In genomic region chr18:75264195-75264594, GRCh38 we compare ENCODE assay signal across 21 cellular contexts. TPM values are rescaled to one million over a fixed set of nuclear protein-coding genes. Genes with fewer than 3 reads are reported as not detected.
DNase-seq lines count a peak whose midpoint lies in the region; ATAC-seq and TF ChIP-seq lines count a peak whose summit lies in the region.
"Had no signal": no experiment of that assay in that cellular context is flagged by ENCODE, and none has a peak within 500 bp of the region (broad histone marks: within the 10 kb centered on the region; RNA-seq: fewer than 3 reads in every experiment).

No MANE protein-coding gene starts in this region.

- POLR2A ChIA-PET in HEK293T (lab: Yijun Ruan, JAX), result no interaction called here

- peaks cover 100% of the 10 kb centered on the region for H3K79me2 ChIP-seq in smooth muscle cell (ENCODE audit: low read depth)

- TF ChIP-seq CTCF in smooth muscle cell (IDR thresholded peaks at IDR 0.05; ENCODE audit: borderline replicate concordance, insufficient read depth, poor library complexity, severe bottlenecking) (no peak), right lobe of liver (IDR thresholded peaks at IDR 0.05) (no peak)

- WGBS in smooth muscle cell (ENCODE audit: low lambda C conversion rate), result 63% methylated on average over 6 of the region's 6 CpGs
- WGBS in right lobe of liver (ENCODE audit: insufficient coverage, low coverage, low lambda C conversion rate, missing lambda C conversion rate), result 60% methylated on average over 6 of the region's 6 CpGs

- DNase-seq in NCI-H748 (lab: John Stamatoyannopoulos, UW; ENCODE audit: unreplicated experiment), result peak; percentile 23
- DNase-seq in NCI-H748 treated with DMSO at 0.1 percent for 48 hours (lab: John Stamatoyannopoulos, UW), result no peak
- DNase-seq in HEK293T (ENCODE audit: extremely low spot score), result no peak
- DNase-seq in smooth muscle cell (lab: John Stamatoyannopoulos, UW; ENCODE audit: unreplicated experiment), result no peak
- no peak for DNase-seq in right lobe of liver
- DNase-seq: DMS53; GDM1; GOT3; HCEC 1CT; Karpas-422; NCI-H1436 treated with DMSO at 0.1 percent for 48 hours; NCI-H446; NCI-H526; NK-92 treated with Interleukin-12 subunit alpha and Interleukin-12 subunit beta, amount 100 ng/mL, for 24 hours; Peyer's patch; SW 1271; T-helper 17 cell had no signal

- CTCF ChIA-PET in HEK293T (lab: Yijun Ruan, JAX), result no interaction called here

- H3F3A ChIP-seq in smooth muscle cell (ENCODE audit: low read depth), result no peaks in the 10 kb centered on the region

- intact Hi-C loops in right lobe of liver (cut with DNase I), result no loop called here

- H3K4me3 ChIP-seq in endocrine pancreas (ENCODE audit: control insufficient read depth, insufficient read depth, low read length), result peak overlapping the region; percentile 49
- H3K4me3 ChIP-seq in smooth muscle cell, result no peak overlapping the region
- no peak overlapping the region for H3K4me3 ChIP-seq in right lobe of liver
- H3K4me3 ChIP-seq: Peyer's patch, SJSA1 had no signal

- H3K36me3 ChIP-seq in endocrine pancreas (ENCODE audit: control insufficient read depth, insufficient read depth, low read length) (no peaks in the 10 kb centered on the region), smooth muscle cell (ENCODE audit: low read depth) (no peaks in the 10 kb centered on the region), right lobe of liver (no peaks in the 10 kb centered on the region)
- H3K36me3 ChIP-seq: Peyer's patch, SJSA1 had no signal

- no peaks in the 10 kb centered on the region for H3K27me3 ChIP-seq in endocrine pancreas (ENCODE audit: control insufficient read depth, insufficient read depth, low read length)
- H3K27me3 ChIP-seq in smooth muscle cell (ENCODE audit: low read depth), result no peaks in the 10 kb centered on the region
- H3K27me3 ChIP-seq in right lobe of liver, result no peaks in the 10 kb centered on the region
- H3K27me3 ChIP-seq: Peyer's patch, SJSA1 had no signal

- TF ChIP-seq POLR2A in right lobe of liver (IDR thresholded peaks at IDR 0.05), result no peak

- no peaks in the 10 kb centered on the region for H3K9me3 ChIP-seq in endocrine pancreas (ENCODE audit: control insufficient read depth, low read length)
- H3K9me3 ChIP-seq in smooth muscle cell (replicated peaks; ENCODE audit: low read depth), result no peaks in the 10 kb centered on the region
- no peaks in the 10 kb centered on the region for H3K9me3 ChIP-seq in right lobe of liver
- H3K9me3 ChIP-seq: Peyer's patch, SJSA1 had no signal

- H3K4me1 ChIP-seq in endocrine pancreas (ENCODE audit: control insufficient read depth, insufficient read depth, low read length) (peaks cover 8% of the 10 kb centered on the region), smooth muscle cell (ENCODE audit: low read depth) (no peaks in the 10 kb centered on the region), right lobe of liver (peaks cover 0 to 3% (median 0%) of the 10 kb centered on the region in 4 donors)
- H3K4me1 ChIP-seq: SJSA1 had no signal

- no peak overlapping the region for H2AFZ ChIP-seq in smooth muscle cell (ENCODE audit: low read depth)

- H3K27ac ChIP-seq in smooth muscle cell (ENCODE audit: low read depth) (no peak overlapping the region), right lobe of liver (no peak overlapping the region)
- H3K27ac ChIP-seq: Peyer's patch, SJSA1 had no signal

- peaks cover 95% of the 10 kb centered on the region for H4K20me1 ChIP-seq in smooth muscle cell (ENCODE audit: low read depth)

- H3K9ac ChIP-seq in endocrine pancreas (ENCODE audit: control insufficient read depth, insufficient read depth, low read length) (no peak overlapping the region), smooth muscle cell (ENCODE audit: low read depth) (no peak overlapping the region)

- ATAC-seq in right lobe of liver, result no peak
- no peak for ATAC-seq in GM18498 (IDR thresholded peaks at IDR 0.05; ENCODE audit: unreplicated experiment)
- ATAC-seq: Right ventricle myocardium inferior, T-helper 17 cell had no signal

- H3K4me2 ChIP-seq in smooth muscle cell, result peak overlapping the region; percentile 20

TF ChIP-seq in HEK293T, 16 proteins besides CTCF, POLR2A, EP300 and RAD21:
- TF ChIP-seq ZNF384 (IDR thresholded peaks at IDR 0.05), result peak; percentile 62
- no peak for TF ChIP-seq NFRKB (IDR thresholded peaks at IDR 0.05)
- TF ChIP-seq L3MBTL2 (conservative IDR thresholded peaks at IDR 0.05), result no peak

RNA-seq across cellular contexts. Expression of gene TSHZ1, which starts 53.6 kb away (rescaled TPM):
- 25.1 and 26.1 TPM in 2 replicates for total RNA-seq in smooth muscle cell
- 20.7 and 21.3 TPM in 2 replicates for polyA plus RNA-seq in smooth muscle cell
- 10 to 100 TPM in 2 of 6 experiments, 1 to 10 TPM in 4; 6.4 to 13.3 (median 9.6) TPM for total RNA-seq in right lobe of liver

RNA-seq across cellular contexts. Expression of gene PTGR3, which starts 55.3 kb away (rescaled TPM):
- 32.9 and 35.0 TPM in 2 replicates for total RNA-seq in smooth muscle cell
- 29.6 and 29.7 TPM in 2 replicates for polyA plus RNA-seq in smooth muscle cell
- total RNA-seq in right lobe of liver, result 10 to 100 TPM in 5 of 6 experiments, 1 to 10 TPM in 1; 9.4 to 30.1 (median 19.8) TPM
